In genomic region chr14:64702493-64703392, GRCh38 we compare ENCODE assay signal across 2 cellular contexts.
TF ChIP-seq lines count a peak whose summit lies in the region.

No MANE protein-coding gene starts in this region.

TF ChIP-seq in GM12878, 131 proteins besides CTCF, POLR2A, EP300 and RAD21:
- no peak for TF ChIP-seq BMI1 (IDR thresholded peaks at IDR 0.05; ENCODE audit: borderline replicate concordance)
- TF ChIP-seq EZH2 (IDR thresholded peaks at IDR 0.05; ENCODE audit: borderline replicate concordance, control insufficient read depth, low read depth, low read length), result peak; percentile 51; the same call in 1 of the 2 replicates

TF ChIP-seq in SK-N-SH, 30 proteins besides CTCF, POLR2A, EP300 and RAD21:
- TF ChIP-seq TCF12 (IDR thresholded peaks at IDR 0.05) (no peak), SMC3 (IDR thresholded peaks at IDR 0.05; ENCODE audit: low read depth, low read length) (no peak), FOSL2 (IDR thresholded peaks at IDR 0.05; ENCODE audit: borderline replicate concordance, low read depth) (no peak)
TF ChIP-seq in SK-N-SH: peak in this region for 0.
